In the genomic region with DNA sequence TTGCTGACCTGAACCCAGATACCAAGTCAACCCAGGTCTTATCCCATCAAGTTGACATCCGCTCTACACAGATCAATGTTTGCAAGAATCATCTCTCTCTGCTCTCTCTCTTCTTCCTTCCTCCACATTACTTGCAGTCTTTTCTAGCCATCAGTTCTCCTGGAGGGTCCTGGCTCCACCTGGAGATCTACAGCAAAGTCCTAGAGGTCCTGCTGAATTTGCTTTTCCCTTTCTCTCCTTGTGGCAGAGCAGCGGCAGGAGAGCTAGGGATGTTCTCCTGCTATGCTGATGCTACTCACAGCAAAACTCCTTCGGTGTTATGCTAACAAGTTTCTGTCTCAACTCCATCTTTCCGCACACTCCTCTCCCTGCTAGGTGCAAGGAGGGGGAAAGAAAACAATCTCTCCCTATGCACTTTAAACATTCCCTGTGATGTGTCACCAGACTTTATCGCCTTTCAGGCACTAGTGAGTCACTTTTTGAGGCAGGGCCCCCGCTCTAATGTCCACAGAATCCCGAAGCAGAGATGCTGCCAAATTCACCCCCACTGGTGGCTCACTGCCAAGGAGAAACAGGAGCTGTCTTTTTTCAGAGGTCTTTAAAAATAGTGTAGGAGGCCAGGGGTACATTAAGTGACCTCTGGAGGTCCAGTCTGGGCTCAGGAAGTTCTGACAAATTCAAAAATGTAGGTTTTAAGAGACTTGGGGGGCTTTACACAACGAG, we compare ENCODE assay signal across 1 cellular context.
TF ChIP-seq lines count a peak whose summit lies in the region.

No MANE protein-coding gene starts in this region.

TF ChIP-seq in HepG2, 621 proteins besides CTCF, POLR2A, EP300 and RAD21 (continued from another document and continues in another):
- TF ChIP-seq, protein P1, sequence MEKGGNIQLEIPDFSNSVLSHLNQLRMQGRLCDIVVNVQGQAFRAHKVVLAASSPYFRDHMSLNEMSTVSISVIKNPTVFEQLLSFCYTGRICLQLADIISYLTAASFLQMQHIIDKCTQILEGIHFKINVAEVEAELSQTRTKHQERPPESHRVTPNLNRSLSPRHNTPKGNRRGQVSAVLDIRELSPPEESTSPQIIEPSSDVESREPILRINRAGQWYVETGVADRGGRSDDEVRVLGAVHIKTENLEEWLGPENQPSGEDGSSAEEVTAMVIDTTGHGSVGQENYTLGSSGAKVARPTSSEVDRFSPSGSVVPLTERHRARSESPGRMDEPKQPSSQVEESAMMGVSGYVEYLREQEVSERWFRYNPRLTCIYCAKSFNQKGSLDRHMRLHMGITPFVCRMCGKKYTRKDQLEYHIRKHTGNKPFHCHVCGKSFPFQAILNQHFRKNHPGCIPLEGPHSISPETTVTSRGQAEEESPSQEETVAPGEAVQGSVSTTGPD (CRISPR knock-in tag; IDR thresholded peaks at IDR 0.05), result no peak
- TF ChIP-seq NR3C1 (CRISPR knock-in tag; IDR thresholded peaks at IDR 0.05), result no peak
- no peak; the same call in 1 of the 2 replicates for TF ChIP-seq NFKBIZ (CRISPR knock-in tag; IDR thresholded peaks at IDR 0.05)
- TF ChIP-seq ZNF629 (CRISPR knock-in tag; conservative IDR thresholded peaks at IDR 0.05), result no peak
- TF ChIP-seq ZNF777 (CRISPR knock-in tag; IDR thresholded peaks at IDR 0.05), result no peak
- no peak; the same call in 1 of the 2 replicates for TF ChIP-seq ISL2 (CRISPR knock-in tag; IDR thresholded peaks at IDR 0.05)
- TF ChIP-seq ZNF781 (CRISPR knock-in tag; IDR thresholded peaks at IDR 0.05; ENCODE audit: borderline replicate concordance, not compliant biosample characterization), result no peak
- peak; percentile 70; the same call in 1 of the 2 replicates for TF ChIP-seq ZSCAN9 (CRISPR knock-in tag; IDR thresholded peaks at IDR 0.05; ENCODE audit: borderline replicate concordance)
- TF ChIP-seq ZFY (CRISPR knock-in tag; IDR thresholded peaks at IDR 0.05), result no peak
- no peak for TF ChIP-seq ZFP37 (CRISPR knock-in tag; IDR thresholded peaks at IDR 0.05; ENCODE audit: borderline replicate concordance)
- TF ChIP-seq SRSF4 (IDR thresholded peaks at IDR 0.05; ENCODE audit: low read depth, low read length, poor library complexity, severe bottlenecking), result no peak
- no peak for TF ChIP-seq ZNF235 (CRISPR knock-in tag; IDR thresholded peaks at IDR 0.05; ENCODE audit: borderline replicate concordance)
- TF ChIP-seq, protein P2, sequence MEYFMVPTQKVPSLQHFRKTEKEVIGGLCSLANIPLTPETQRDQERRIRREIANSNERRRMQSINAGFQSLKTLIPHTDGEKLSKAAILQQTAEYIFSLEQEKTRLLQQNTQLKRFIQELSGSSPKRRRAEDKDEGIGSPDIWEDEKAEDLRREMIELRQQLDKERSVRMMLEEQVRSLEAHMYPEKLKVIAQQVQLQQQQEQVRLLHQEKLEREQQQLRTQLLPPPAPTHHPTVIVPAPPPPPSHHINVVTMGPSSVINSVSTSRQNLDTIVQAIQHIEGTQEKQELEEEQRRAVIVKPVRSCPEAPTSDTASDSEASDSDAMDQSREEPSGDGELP (IDR thresholded peaks at IDR 0.05; ENCODE audit: borderline replicate concordance, low read depth), result peak; percentile 35; the same call in 1 of the 2 replicates
- TF ChIP-seq NPAS2 (CRISPR knock-in tag; IDR thresholded peaks at IDR 0.05; ENCODE audit: borderline replicate concordance), result no peak
- peak; percentile 81 for TF ChIP-seq ERF (CRISPR knock-in tag; IDR thresholded peaks at IDR 0.05)
- no peak for TF ChIP-seq PHF8 (CRISPR knock-in tag; IDR thresholded peaks at IDR 0.05)
- no peak for TF ChIP-seq SRY (CRISPR knock-in tag; IDR thresholded peaks at IDR 0.05)
- TF ChIP-seq NFE2 (CRISPR knock-in tag; IDR thresholded peaks at IDR 0.05), result no peak
- TF ChIP-seq, protein P3, sequence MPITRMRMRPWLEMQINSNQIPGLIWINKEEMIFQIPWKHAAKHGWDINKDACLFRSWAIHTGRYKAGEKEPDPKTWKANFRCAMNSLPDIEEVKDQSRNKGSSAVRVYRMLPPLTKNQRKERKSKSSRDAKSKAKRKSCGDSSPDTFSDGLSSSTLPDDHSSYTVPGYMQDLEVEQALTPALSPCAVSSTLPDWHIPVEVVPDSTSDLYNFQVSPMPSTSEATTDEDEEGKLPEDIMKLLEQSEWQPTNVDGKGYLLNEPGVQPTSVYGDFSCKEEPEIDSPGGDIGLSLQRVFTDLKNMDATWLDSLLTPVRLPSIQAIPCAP (CRISPR knock-in tag; IDR thresholded peaks at IDR 0.05; ENCODE audit: low read depth), result no peak
- TF ChIP-seq STAT5B (CRISPR knock-in tag; IDR thresholded peaks at IDR 0.05), result no peak
- no peak for TF ChIP-seq ZNF337 (CRISPR knock-in tag; IDR thresholded peaks at IDR 0.05; ENCODE audit: borderline replicate concordance, low read depth)
- TF ChIP-seq, protein P4, sequence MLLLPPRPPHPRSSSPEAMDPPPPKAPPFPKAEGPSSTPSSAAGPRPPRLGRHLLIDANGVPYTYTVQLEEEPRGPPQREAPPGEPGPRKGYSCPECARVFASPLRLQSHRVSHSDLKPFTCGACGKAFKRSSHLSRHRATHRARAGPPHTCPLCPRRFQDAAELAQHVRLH (CRISPR knock-in tag; IDR thresholded peaks at IDR 0.05; ENCODE audit: borderline replicate concordance, low read depth), result no peak
- no peak; the same call in 1 of the 2 replicates for TF ChIP-seq ZSCAN29 (CRISPR knock-in tag; conservative IDR thresholded peaks at IDR 0.05)
- TF ChIP-seq SALL2 (CRISPR knock-in tag; IDR thresholded peaks at IDR 0.05), result no peak
- TF ChIP-seq PAF1 (CRISPR knock-in tag; IDR thresholded peaks at IDR 0.05), result no peak
- no peak for TF ChIP-seq GZF1 (CRISPR knock-in tag; IDR thresholded peaks at IDR 0.05)
- peak; percentile 39; the same call in 1 of the 2 replicates for TF ChIP-seq ARNTL (CRISPR knock-in tag; IDR thresholded peaks at IDR 0.05)
- no peak for TF ChIP-seq ZNF850 (CRISPR knock-in tag; conservative IDR thresholded peaks at IDR 0.05)
- no peak for TF ChIP-seq CEBPZ (IDR thresholded peaks at IDR 0.05; ENCODE audit: low read length)
- TF ChIP-seq RFX3 (CRISPR knock-in tag; IDR thresholded peaks at IDR 0.05), result no peak
- no peak for TF ChIP-seq GPBP1L1 (CRISPR knock-in tag; IDR thresholded peaks at IDR 0.05)
- no peak for TF ChIP-seq KLF13 (CRISPR knock-in tag; IDR thresholded peaks at IDR 0.05)
- TF ChIP-seq ZNF660 (CRISPR knock-in tag; IDR thresholded peaks at IDR 0.05; ENCODE audit: borderline replicate concordance, low read depth), result no peak
- peak; percentile 71 for TF ChIP-seq BHLHE40 (IDR thresholded peaks at IDR 0.05; ENCODE audit: low read length)
- TF ChIP-seq HNRNPUL1 (IDR thresholded peaks at IDR 0.05; ENCODE audit: low read depth, low read length), result no peak
- TF ChIP-seq SKI (IDR thresholded peaks at IDR 0.05; ENCODE audit: partially characterized antibody), result peak; percentile 42
- no peak for TF ChIP-seq ZNF773 (CRISPR knock-in tag; IDR thresholded peaks at IDR 0.05; ENCODE audit: borderline replicate concordance)
- peak; percentile 69; the same call in 1 of the 2 replicates for TF ChIP-seq FOXO1 (CRISPR knock-in tag; IDR thresholded peaks at IDR 0.05)
- TF ChIP-seq ZNF350 (CRISPR knock-in tag; IDR thresholded peaks at IDR 0.05; ENCODE audit: borderline replicate concordance, low read depth), result 0 out of 2 replicates have a peak, but pooled peaks have one; percentile 46
- TF ChIP-seq TBL1XR1 (IDR thresholded peaks at IDR 0.05; ENCODE audit: borderline replicate concordance, low read length, partially characterized antibody), result peak; percentile 48
- TF ChIP-seq TCF7L2 (IDR thresholded peaks at IDR 0.05; ENCODE audit: low read depth, low read length), result no peak
- no peak for TF ChIP-seq FLYWCH1 (CRISPR knock-in tag; IDR thresholded peaks at IDR 0.05)
- TF ChIP-seq, protein P5, sequence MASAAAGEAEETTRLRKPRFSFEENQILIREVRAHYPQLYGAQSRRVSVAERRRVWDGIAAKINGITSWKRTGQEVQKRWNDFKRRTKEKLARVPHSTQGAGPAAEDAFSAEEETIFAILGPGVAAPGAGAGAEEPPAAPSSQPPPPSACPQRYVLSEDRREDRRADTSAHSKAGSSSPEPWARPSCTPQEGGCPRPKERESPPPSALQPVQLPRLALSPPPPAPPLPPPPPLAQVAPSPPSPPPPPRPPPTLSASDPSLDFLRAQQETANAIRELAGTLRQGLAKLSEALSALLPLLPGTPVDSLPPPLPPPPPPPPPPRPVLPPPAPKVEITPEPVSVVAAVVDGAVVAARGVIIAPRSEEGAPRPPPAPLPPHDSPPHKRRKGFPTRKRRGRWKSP (CRISPR knock-in tag; IDR thresholded peaks at IDR 0.05), result peak; percentile 58; the same call in 1 of the 2 replicates
- no peak for TF ChIP-seq ZBTB8A (CRISPR knock-in tag; IDR thresholded peaks at IDR 0.05; ENCODE audit: borderline replicate concordance, low read depth)
- TF ChIP-seq CAMTA2 (CRISPR knock-in tag; IDR thresholded peaks at IDR 0.05; ENCODE audit: borderline replicate concordance), result no peak
- TF ChIP-seq ZNF234 (CRISPR knock-in tag; conservative IDR thresholded peaks at IDR 0.05), result no peak
- TF ChIP-seq ZNF746 (CRISPR knock-in tag; IDR thresholded peaks at IDR 0.05), result no peak
- TF ChIP-seq MED13 (CRISPR knock-in tag; IDR thresholded peaks at IDR 0.05), result no peak
- TF ChIP-seq, protein P6, sequence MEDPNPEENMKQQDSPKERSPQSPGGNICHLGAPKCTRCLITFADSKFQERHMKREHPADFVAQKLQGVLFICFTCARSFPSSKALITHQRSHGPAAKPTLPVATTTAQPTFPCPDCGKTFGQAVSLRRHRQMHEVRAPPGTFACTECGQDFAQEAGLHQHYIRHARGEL (CRISPR knock-in tag; IDR thresholded peaks at IDR 0.05), result no peak
- no peak for TF ChIP-seq HNRNPL (IDR thresholded peaks at IDR 0.05; ENCODE audit: low read depth, low read length)
- TF ChIP-seq, protein P7, sequence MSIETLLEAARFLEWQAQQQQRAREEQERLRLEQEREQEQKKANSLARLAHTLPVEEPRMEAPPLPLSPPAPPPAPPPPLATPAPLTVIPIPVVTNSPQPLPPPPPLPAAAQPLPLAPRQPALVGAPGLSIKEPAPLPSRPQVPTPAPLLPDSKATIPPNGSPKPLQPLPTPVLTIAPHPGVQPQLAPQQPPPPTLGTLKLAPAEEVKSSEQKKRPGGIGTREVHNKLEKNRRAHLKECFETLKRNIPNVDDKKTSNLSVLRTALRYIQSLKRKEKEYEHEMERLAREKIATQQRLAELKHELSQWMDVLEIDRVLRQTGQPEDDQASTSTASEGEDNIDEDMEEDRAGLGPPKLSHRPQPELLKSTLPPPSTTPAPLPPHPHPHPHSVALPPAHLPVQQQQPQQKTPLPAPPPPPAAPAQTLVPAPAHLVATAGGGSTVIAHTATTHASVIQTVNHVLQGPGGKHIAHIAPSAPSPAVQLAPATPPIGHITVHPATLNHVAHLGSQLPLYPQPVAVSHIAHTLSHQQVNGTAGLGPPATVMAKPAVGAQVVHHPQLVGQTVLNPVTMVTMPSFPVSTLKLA (IDR thresholded peaks at IDR 0.05), result no peak
- no peak for TF ChIP-seq NFRKB (IDR thresholded peaks at IDR 0.05)
- TF ChIP-seq NFIC (IDR thresholded peaks at IDR 0.05; ENCODE audit: low read length), result peak; percentile 87
- no peak for TF ChIP-seq LRRFIP1 (CRISPR knock-in tag; conservative IDR thresholded peaks at IDR 0.05)
- TF ChIP-seq SAP130 (CRISPR knock-in tag; IDR thresholded peaks at IDR 0.05; ENCODE audit: low read depth), result peak; percentile 85
- no peak for TF ChIP-seq ZFX (CRISPR knock-in tag; IDR thresholded peaks at IDR 0.05; ENCODE audit: low read depth)
